In the genomic region with DNA sequence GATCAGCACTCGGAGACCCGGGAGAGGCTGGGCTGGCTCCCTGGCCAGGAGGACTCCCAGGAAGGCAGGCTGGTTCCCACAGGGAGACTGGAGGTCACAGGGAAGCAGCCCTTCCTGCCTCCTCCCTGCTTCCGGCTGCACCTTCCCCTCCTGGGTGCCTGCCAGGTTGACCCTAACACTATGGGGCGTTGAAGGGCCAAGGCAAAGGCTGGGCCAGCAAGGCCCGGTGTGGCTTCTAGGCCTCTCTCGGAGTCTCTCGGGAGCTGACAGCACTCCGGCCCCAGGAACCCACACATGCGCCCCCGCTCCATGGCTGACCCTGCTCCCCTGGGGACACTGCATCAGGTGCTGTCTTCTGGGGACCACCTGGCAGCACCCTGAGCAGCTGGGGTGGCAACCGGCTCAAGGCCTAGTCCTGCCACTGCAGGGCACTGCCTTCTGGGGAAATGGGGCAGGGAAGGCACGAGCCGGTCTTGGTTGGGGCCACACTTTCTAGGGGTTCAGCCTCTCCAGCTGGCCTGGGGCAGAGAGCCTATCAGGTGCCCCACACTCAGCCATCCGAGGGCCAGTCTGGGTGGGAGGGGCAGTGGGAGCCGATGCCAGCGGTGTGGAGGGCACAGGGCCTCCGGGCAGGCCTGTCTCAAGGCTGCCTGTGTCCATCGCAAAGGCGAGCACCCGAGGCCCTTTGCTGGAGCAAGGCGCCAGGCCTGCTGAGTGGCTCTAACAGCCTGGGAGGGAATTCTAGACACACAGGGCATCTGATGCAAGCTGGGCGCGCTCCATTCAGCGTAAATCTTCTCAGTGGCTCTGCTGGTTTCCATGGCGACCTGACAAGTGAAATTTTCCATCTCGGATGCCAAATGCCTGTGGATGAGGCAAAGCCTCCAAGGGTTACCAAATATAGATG, we compare ENCODE assay signal across 9 cellular contexts. TPM values are rescaled to one million over a fixed set of nuclear protein-coding genes. Genes with fewer than 3 reads are reported as not detected.
A peak's percentile ranks its signal among the peaks of the same experiment; 100 is the strongest.
DNase-seq lines count a peak whose midpoint lies in the region; ATAC-seq and TF ChIP-seq lines count a peak whose summit lies in the region.
"Had no signal": no experiment of that assay in that cellular context is flagged by ENCODE, and none has a peak within 500 bp of the region (broad histone marks: within the 10 kb centered on the region; RNA-seq: fewer than 3 reads in every experiment).

No MANE protein-coding gene starts in this region.

- peak; percentile 99 for DNase-seq in AG09319 (ENCODE audit: extremely low read depth, low read depth)
- DNase-seq in SHP77 treated with DMSO at 0.1 percent for 48 hours (lab: John Stamatoyannopoulos, UW), result peak; percentile 44
- DNase-seq in fibroblast of villous mesenchyme (ENCODE audit: low read depth), result peak; percentile 99
- peak; percentile 54 for DNase-seq in omental fat pad (ENCODE audit: low spot score)
- DNase-seq in OCI-M2 (lab: John Stamatoyannopoulos, UW; ENCODE audit: unreplicated experiment), result no peak
- DNase-seq in KG1 (lab: John Stamatoyannopoulos, UW), result no peak
- no peak for DNase-seq in testis
- DNase-seq: activated CD4-positive, alpha-beta T cell treated with anti-CD3 and anti-CD28 coated beads for 1 hour had no signal

- ATAC-seq in omental fat pad (ENCODE audit: low FRiP score) (peak; percentile 73), HG02884 (IDR thresholded peaks at IDR 0.05; ENCODE audit: unreplicated experiment) (no peak)

- no peaks in the 10 kb centered on the region for H3K27me3 ChIP-seq in testis

- TF ChIP-seq CTCF in AG09319 (IDR thresholded peaks at IDR 0.05; ENCODE audit: low read depth, low read length), result no peak
- no peak for TF ChIP-seq CTCF in fibroblast of villous mesenchyme (IDR thresholded peaks at IDR 0.05; ENCODE audit: insufficient read depth, low read depth, low read length)
- no peak for TF ChIP-seq CTCF in omental fat pad (IDR thresholded peaks at IDR 0.05)
- no peak for TF ChIP-seq CTCF in testis (IDR thresholded peaks at IDR 0.05)

- 77 to 93% methylated on average over 8 to 22 of the region's 26 CpGs for WGBS in testis, 2 donors

- no peak for TF ChIP-seq POLR2A in testis (IDR thresholded peaks at IDR 0.05)

- intact Hi-C loops in testis (cut with DNase I; ENCODE audit: low total_unique reads), result no loop called here

- H3K36me3 ChIP-seq in testis (ENCODE audit: low read depth, missing control alignments), result no peaks in the 10 kb centered on the region

- H3K27ac ChIP-seq in testis, result peak overlapping the region in 1 of 2 donors; percentile 61

- no peaks in the 10 kb centered on the region for H3K9me3 ChIP-seq in testis

- H3K4me1 ChIP-seq in testis, result peaks cover 52% of the 10 kb centered on the region

- H3K4me3 ChIP-seq in fibroblast of villous mesenchyme (ENCODE audit: low read depth, low read length) (no peak overlapping the region), testis (no peak overlapping the region)

RNA-seq across cellular contexts. Expression of a gene that starts 5.6 kb away (rescaled TPM):
- 74.1 and 97.6 TPM in 2 replicates for total RNA-seq in fibroblast of villous mesenchyme
- total RNA-seq in omental fat pad, result 10 to 100 TPM; 19.3 to 70.1 (median 32.4) TPM
- total RNA-seq in testis, result 10 to 100 TPM; 25.6 to 28.7 TPM
- polyA plus RNA-seq in testis (ENCODE audit: insufficient read depth, low read depth, low replicate concordance), result 24.6 TPM

RNA-seq across cellular contexts. Expression of a gene that starts 45.1 kb away (rescaled TPM):
- total RNA-seq in fibroblast of villous mesenchyme, result 1.3 and 1.7 TPM in 2 replicates
- 1 to 10 TPM in 3 of 4 donors, under 1 TPM in 1; 0.38 to 1.3 (median 1.2) TPM for total RNA-seq in omental fat pad
- 10 to 100 TPM in 1 of 2 donors, 1 to 10 TPM in 1; 5.4 to 11.9 TPM for total RNA-seq in testis
- polyA plus RNA-seq in testis (ENCODE audit: insufficient read depth, low read depth, low replicate concordance), result 7.9 TPM

Comparison
In these comparisons a context has a peak if more than half of its experiments do, and no peak if none do; other contexts are left out.
1. DNase-seq: peak in AG09319 (single experiment), SHP77 treated with DMSO at 0.1 percent for 48 hours (single experiment), fibroblast of villous mesenchyme (single experiment) and omental fat pad (single experiment); none in OCI-M2 (single experiment), KG1 (single experiment) and testis (single experiment).